16 cellular contexts compared by ENCODE assay signal in the genomic region with DNA sequence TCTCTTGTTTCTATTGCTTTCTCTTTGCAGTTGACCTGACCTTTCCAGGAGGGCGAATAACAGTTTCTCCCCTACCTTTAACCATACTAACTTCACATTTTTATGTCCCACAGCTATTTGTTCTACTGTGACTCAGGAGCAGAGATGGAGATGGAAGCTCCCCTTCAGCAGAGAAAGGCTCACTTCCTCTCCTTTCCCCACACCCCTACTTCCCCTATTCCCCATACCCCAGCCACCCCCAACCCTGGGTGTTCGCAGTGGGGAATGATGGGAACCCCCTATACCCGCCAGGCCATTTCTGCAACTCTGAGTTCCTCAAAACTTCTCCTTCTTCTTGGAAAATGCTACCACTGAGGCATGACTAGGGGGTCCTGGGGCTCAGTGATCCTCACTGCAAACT.
DNase-seq lines count a peak whose midpoint lies in the region; ATAC-seq and TF ChIP-seq lines count a peak whose summit lies in the region.
"Had no signal": no experiment of that assay in that cellular context is flagged by ENCODE, and none has a peak within 500 bp of the region (broad histone marks: within the 10 kb centered on the region; RNA-seq: fewer than 3 reads in every experiment).

No MANE protein-coding gene starts in this region.

- CTCF ChIA-PET in A673 (lab: Charles Lee): no interaction called here

- peak overlapping the region; percentile 11 to 39 for H3K4me3 Mint-ChIP-seq in stimulated activated naive B cell treated with anti-CD40 and anti-IgM and Interleukin-4, amounts not matched to agents 10 μg/mL and 1 μg/mL and 100 μg/mL, for 72 hours
- H3K4me3 Mint-ChIP-seq in immature natural killer cell: peak overlapping the region in 1 of 5 donors; percentile 3
- H3K4me3 Mint-ChIP-seq: GM23338 had no signal

- H3K27ac Mint-ChIP-seq in stimulated activated naive B cell treated with anti-CD40 and anti-IgM and Interleukin-4, amounts not matched to agents 10 μg/mL and 1 μg/mL and 100 μg/mL, for 72 hours: peak overlapping the region; percentile 7
- H3K27ac Mint-ChIP-seq in immature natural killer cell: no peak overlapping the region
- H3K27ac Mint-ChIP-seq: GM23338, IgD-negative memory B cell had no signal

- H3K27ac ChIP-seq in A673 (ENCODE audit: low read depth, low read length, poor library complexity, severe bottlenecking): no peak overlapping the region

- POLR2A ChIA-PET in A673 (lab: Charles Lee; ENCODE audit: low non-redundant PET): no interaction called here

- H3K27me3 ChIP-seq in A673 (replicated peaks; ENCODE audit: insufficient read depth, low read depth, low read length, poor library complexity): peaks cover 11% of the 10 kb centered on the region

- peak; percentile 40 for ATAC-seq in GM18502 (IDR thresholded peaks at IDR 0.05; ENCODE audit: poor library complexity, unreplicated experiment)
- peak; percentile 91 for ATAC-seq in stimulated activated naive B cell treated with anti-CD40 and anti-IgM and Interleukin-4, amounts not matched to agents 10 μg/mL and 1 μg/mL and 100 μg/mL, for 72 hours (replicated peaks)
- ATAC-seq: GM23338 had no signal

- TF ChIP-seq CTCF in A673 (conservative IDR thresholded peaks at IDR 0.05; ENCODE audit: low read depth, low read length): no peak

- no peaks in the 10 kb centered on the region for H3K36me3 Mint-ChIP-seq in stimulated activated naive B cell treated with anti-CD40 and anti-IgM and Interleukin-4, amounts not matched to agents 10 μg/mL and 1 μg/mL and 100 μg/mL, for 72 hours
- no peaks in the 10 kb centered on the region for H3K36me3 Mint-ChIP-seq in immature natural killer cell
- H3K36me3 Mint-ChIP-seq: IgD-negative memory B cell had no signal

- DNase-seq in NOMO-1 treated with DMSO at 0.1 percent for 48 hours (lab: John Stamatoyannopoulos, UW; ENCODE audit: unreplicated experiment): peak; percentile 60
- peak; percentile 19 for DNase-seq in germinal center (ENCODE audit: low spot score)
- no peak for DNase-seq in stimulated activated naive B cell treated with anti-CD40 and anti-IgM and Interleukin-4, amounts not matched to agents 10 μg/mL and 1 μg/mL and 100 μg/mL, for 72 hours
- no peak for DNase-seq in NCI-H510A (lab: John Stamatoyannopoulos, UW)
- no peak for DNase-seq in A673 (ENCODE audit: low spot score)
- no peak for DNase-seq in immature natural killer cell
- DNase-seq: COR-L47, DMS53, NCI-H1048, NCI-H1694, NCI-H2107, NCI-H226, SW 1271 had no signal

- no peak overlapping the region for H3K4me3 ChIP-seq in A673 (ENCODE audit: low read depth, low read length, poor library complexity, severe bottlenecking)
- H3K4me3 ChIP-seq: GM23338 had no signal

- H3K4me1 Mint-ChIP-seq in stimulated activated naive B cell treated with anti-CD40 and anti-IgM and Interleukin-4, amounts not matched to agents 10 μg/mL and 1 μg/mL and 100 μg/mL, for 72 hours: peaks cover 7 to 12% of the 10 kb centered on the region in 2 donors
- no peaks in the 10 kb centered on the region for H3K4me1 Mint-ChIP-seq in immature natural killer cell

- H3K9me3 ChIP-seq in A673 (ENCODE audit: low read depth, low read length, poor library complexity, severe bottlenecking): no peaks in the 10 kb centered on the region

- peaks cover 24 to 29% of the 10 kb centered on the region in 2 donors for H3K27me3 Mint-ChIP-seq in stimulated activated naive B cell treated with anti-CD40 and anti-IgM and Interleukin-4, amounts not matched to agents 10 μg/mL and 1 μg/mL and 100 μg/mL, for 72 hours
- H3K27me3 Mint-ChIP-seq in immature natural killer cell (ENCODE audit: low read depth in 3 of 3): peaks cover 2 to 6% (median 3%) of the 10 kb centered on the region in 3 donors
- H3K27me3 Mint-ChIP-seq: IgD-negative memory B cell had no signal

- H3K4me1 ChIP-seq in A673 (ENCODE audit: insufficient read depth, low read length, poor library complexity, severe bottlenecking): no peaks in the 10 kb centered on the region

- intact Hi-C loops in A673 (cut with micrococcal nuclease; ENCODE audit: unreplicated experiment): no loop called here

- no peaks in the 10 kb centered on the region for H3K36me3 ChIP-seq in A673 (ENCODE audit: insufficient read depth, low read length, poor library complexity, severe bottlenecking)

- H3K9me3 Mint-ChIP-seq in stimulated activated naive B cell treated with anti-CD40 and anti-IgM and Interleukin-4, amounts not matched to agents 10 μg/mL and 1 μg/mL and 100 μg/mL, for 72 hours: peaks cover 0 to 5% of the 10 kb centered on the region in 2 donors
- peaks cover 0 to 6% (median 0%) of the 10 kb centered on the region in 6 donors for H3K9me3 Mint-ChIP-seq in immature natural killer cell
- H3K9me3 Mint-ChIP-seq: GM23338 had no signal

- BruUV-seq in A673 (replicated peaks; lab: Mats Ljungman, UMichigan): no TSS peak

Comparison
In these comparisons a context has a peak if more than half of its experiments do, and no peak if none do; other contexts are left out.
1. DNase-seq: peak in NOMO-1 treated with DMSO at 0.1 percent for 48 hours (single experiment) and germinal center (single experiment); none in stimulated activated naive B cell treated with anti-CD40 and anti-IgM and Interleukin-4, amounts not matched to agents 10 μg/mL and 1 μg/mL and 100 μg/mL, for 72 hours (single experiment), NCI-H510A (single experiment), A673 (single experiment) and immature natural killer cell (0 of 3).